8 cellular contexts compared by ENCODE assay signal in the genomic region with DNA sequence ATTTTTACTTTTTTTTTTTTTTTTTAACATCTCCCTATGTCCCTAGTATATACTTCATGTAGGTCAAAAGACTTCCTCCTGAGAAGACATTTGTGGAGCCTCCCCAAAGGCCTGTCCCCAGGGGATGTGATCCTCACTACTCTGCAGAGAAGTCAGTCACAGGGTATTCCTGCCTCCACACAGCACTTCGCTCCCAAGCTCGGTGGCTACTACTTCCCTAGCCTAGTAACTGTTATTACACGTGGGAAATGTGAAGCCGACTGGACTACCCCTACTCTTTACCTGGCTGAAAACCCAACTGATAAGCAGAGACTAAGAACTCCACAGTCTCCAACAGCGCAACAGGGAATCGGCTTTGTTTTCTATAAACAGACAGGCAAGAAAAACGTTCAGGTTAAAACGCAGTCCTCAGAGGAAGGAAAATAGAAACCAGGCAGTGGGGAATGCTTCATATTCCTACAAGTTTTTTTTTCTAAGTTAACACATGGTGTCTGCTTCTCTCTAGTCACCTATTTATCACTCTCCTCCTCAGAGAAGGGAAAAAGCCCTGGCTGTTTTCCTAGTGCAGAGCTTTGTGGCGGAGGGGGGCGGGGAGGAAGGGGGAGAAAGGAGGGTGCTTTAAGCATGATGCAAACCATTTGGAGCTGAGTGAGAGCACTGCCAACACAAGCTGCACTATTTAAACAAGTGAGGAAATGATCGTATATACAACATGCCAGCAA.
DNase-seq lines count a peak whose midpoint lies in the region; ATAC-seq and TF ChIP-seq lines count a peak whose summit lies in the region.

No MANE protein-coding gene starts in this region.

- H3K36me3 ChIP-seq in right lobe of liver (peaks cover 0 to 3% (median 2%) of the 10 kb centered on the region in 4 donors), thyroid gland (no peaks in the 10 kb centered on the region)

- H3K4me1 ChIP-seq in right lobe of liver (peaks cover 0 to 55% (median 24%) of the 10 kb centered on the region in 4 donors), thyroid gland (peaks cover 48 to 55% of the 10 kb centered on the region in 2 donors)

- TF ChIP-seq CTCF in right lobe of liver (IDR thresholded peaks at IDR 0.05) (no peak), thyroid gland (IDR thresholded peaks at IDR 0.05) (no peak)

- H3K27ac ChIP-seq in caudate nucleus (ENCODE audit: low read depth, low read length), result peak overlapping the region; percentile 54
- H3K27ac ChIP-seq in right lobe of liver, result peak overlapping the region; percentile 39 to 81 (median 75)
- peak overlapping the region; percentile 74 to 88 (median 85) for H3K27ac ChIP-seq in thyroid gland

- intact Hi-C loops in right lobe of liver (cut with DNase I), result no loop called here
- intact Hi-C loops in thyroid gland (cut with DNase I), result no loop called here

- 25% methylated on average over 10 of the region's 11 CpGs for WGBS in right lobe of liver (ENCODE audit: insufficient coverage, low coverage, low lambda C conversion rate, missing lambda C conversion rate)
- WGBS in thyroid gland, 2 donors, result 13 to 24% methylated on average over 11 of the region's 11 CpGs

- ATAC-seq in right lobe of liver (peak; percentile 69 to 77 (median 74)), esophagus mucosa (no peak), HG02884 (IDR thresholded peaks at IDR 0.05; ENCODE audit: unreplicated experiment) (no peak), HG02885 (IDR thresholded peaks at IDR 0.05; ENCODE audit: poor library complexity, unreplicated experiment) (no peak)

- no peak for TF ChIP-seq POLR2A in right lobe of liver (IDR thresholded peaks at IDR 0.05)
- TF ChIP-seq POLR2A in thyroid gland (IDR thresholded peaks at IDR 0.05), result no peak

- H3K4me3 ChIP-seq in right lobe of liver, result no peak overlapping the region
- H3K4me3 ChIP-seq in thyroid gland (replicated peaks in 1 of 3), result no peak overlapping the region

- DNase-seq in NCI-H1694 treated with DMSO at 0.1 percent for 48 hours (lab: John Stamatoyannopoulos, UW), result peak; percentile 33
- peak in 16 of 61 donors; percentile 5 to 36 (median 17) for DNase-seq in caudate nucleus (lab: John Stamatoyannopoulos, UW)
- DNase-seq in right lobe of liver, result peak; percentile 72 to 82 (median 82)
- DNase-seq in thyroid gland, result peak; percentile 82
- no peak for DNase-seq in NCI-H1436 (lab: John Stamatoyannopoulos, UW)

- no peaks in the 10 kb centered on the region for H3K27me3 ChIP-seq in right lobe of liver
- no peaks in the 10 kb centered on the region for H3K27me3 ChIP-seq in thyroid gland

- no peaks in the 10 kb centered on the region for H3K9me3 ChIP-seq in right lobe of liver
- no peaks in the 10 kb centered on the region for H3K9me3 ChIP-seq in thyroid gland

Comparison
In these comparisons a context has a peak if more than half of its experiments do, and no peak if none do; other contexts are left out.
1. ATAC-seq: peak in right lobe of liver (4 of 4); none in esophagus mucosa (single experiment), HG02884 (single experiment) and HG02885 (single experiment).
2. Peak in every context shown above with its lines, with median percentiles within 50 percentile points of each other: H3K27ac ChIP-seq.